ENCODE assay signal across 16 cellular contexts in the genomic region with DNA sequence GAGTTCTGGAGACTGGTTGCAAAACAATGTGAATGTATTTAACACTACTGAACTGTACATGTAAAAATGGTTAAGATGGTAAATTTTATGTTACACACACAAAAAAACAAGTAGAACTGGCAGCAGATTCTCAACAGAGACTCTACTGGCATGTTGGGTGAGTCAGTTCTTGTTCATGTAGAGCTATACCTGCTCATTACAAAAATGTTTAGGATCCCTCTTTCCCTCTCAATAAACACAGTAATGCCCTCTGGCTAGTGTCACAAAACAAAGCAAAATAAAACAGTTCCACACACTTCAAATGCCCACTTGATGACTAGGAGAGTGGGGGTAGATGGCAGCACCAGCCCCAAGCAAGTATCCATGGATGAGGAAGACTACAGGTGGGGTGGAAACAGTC. TPM values are rescaled to one million over a fixed set of nuclear protein-coding genes. Genes with fewer than 3 reads are reported as not detected.
DNase-seq lines count a peak whose midpoint lies in the region; ATAC-seq and TF ChIP-seq lines count a peak whose summit lies in the region.
"Had no signal": no experiment of that assay in that cellular context is flagged by ENCODE, and none has a peak within 500 bp of the region (broad histone marks: within the 10 kb centered on the region; RNA-seq: fewer than 3 reads in every experiment).

No MANE protein-coding gene starts in this region.

- no peaks in the 10 kb centered on the region for H3F3A ChIP-seq in PC-3 (ENCODE audit: low read length, unreplicated experiment)

- no peaks in the 10 kb centered on the region for H3K27me3 Mint-ChIP-seq in progenitor cell of endocrine pancreas
- H3K27me3 Mint-ChIP-seq: CD4-positive, alpha-beta memory T cell had no signal

- H3K36me3 Mint-ChIP-seq in progenitor cell of endocrine pancreas (ENCODE audit: insufficient read depth): peaks cover 7% of the 10 kb centered on the region

- H3K9ac ChIP-seq in PC-3 (ENCODE audit: low read length): no peak overlapping the region

- no peak overlapping the region for H3K4me3 Mint-ChIP-seq in progenitor cell of endocrine pancreas (ENCODE audit: low read depth)
- H3K4me3 Mint-ChIP-seq: CD4-positive, alpha-beta memory T cell; GM23338; H9 had no signal

- no peaks in the 10 kb centered on the region for H4K20me1 ChIP-seq in PC-3 (ENCODE audit: low read length)

- CTCF ChIA-PET in PC-3 (lab: Charles Lee): interaction anchor here (0.6 kb wide), 2 partner anchors 101 to 129 kb away, joined by 3 to 4 read pairs; partner anchors contain the start of gene PFDN5

- no peaks in the 10 kb centered on the region for H3K27me3 ChIP-seq in PC-3 (ENCODE audit: low read length)

- no peaks in the 10 kb centered on the region for H3K9me3 ChIP-seq in PC-3 (ENCODE audit: low read length)

- intact Hi-C loops in PC-3 (cut with micrococcal nuclease): no loop called here

- DNase-seq in GM13977 (ENCODE audit: low spot score) (peak; percentile 3), PC-3 (peak; percentile 66), epithelial cell of esophagus (ENCODE audit: low read depth) (peak; percentile 47), progenitor cell of endocrine pancreas (ENCODE audit: low spot score, unreplicated experiment) (no peak), NCI-H524 (lab: John Stamatoyannopoulos, UW) (no peak), NCI-H510A treated with DMSO at 0.1 percent for 48 hours (lab: John Stamatoyannopoulos, UW) (no peak)
- DNase-seq: C1 segment of cervical spinal cord; Calu3; CD4-positive, alpha-beta memory T cell; COR-L47; DMS53; DMS79 treated with DMSO at 0.1 percent for 48 hours; H9 had no signal

- H3K36me3 ChIP-seq in PC-3 (ENCODE audit: low read depth, low read length): no peaks in the 10 kb centered on the region

- no peaks in the 10 kb centered on the region for H3K4me1 Mint-ChIP-seq in progenitor cell of endocrine pancreas (ENCODE audit: low read depth)
- H3K4me1 Mint-ChIP-seq: CD4-positive, alpha-beta memory T cell had no signal

- in situ Hi-C loops in GM13977 (cut with MboI; ENCODE audit: low pct_unique_long_range_greater_than_20kb, low sequenced_read_pairs, unreplicated experiment): no loop called here

- H3K79me2 ChIP-seq in PC-3 (ENCODE audit: low read length): no peaks in the 10 kb centered on the region

- TF ChIP-seq CTCF in GM13977 (IDR thresholded peaks at IDR 0.05; ENCODE audit: extremely low read depth, insufficient read depth, missing control alignments) (no peak), PC-3 (conservative IDR thresholded peaks at IDR 0.05; ENCODE audit: low read depth, low read length) (no peak), epithelial cell of esophagus (IDR thresholded peaks at IDR 0.05; ENCODE audit: insufficient read depth, low read depth, low read length, missing control alignments) (no peak), progenitor cell of endocrine pancreas (IDR thresholded peaks at IDR 0.05; ENCODE audit: unreplicated experiment) (no peak)

- BruUV-seq in PC-3 (replicated peaks; lab: Mats Ljungman, UMichigan): no TSS peak

- no peaks in the 10 kb centered on the region for H3K9me3 Mint-ChIP-seq in progenitor cell of endocrine pancreas (ENCODE audit: low read depth)
- H3K9me3 Mint-ChIP-seq: CD4-positive, alpha-beta memory T cell; GM23338; H9 had no signal

- no peak overlapping the region for H2AFZ ChIP-seq in PC-3 (ENCODE audit: low read length)
- H2AFZ ChIP-seq: GM23338 had no signal

- ATAC-seq in PC-3: peak; percentile 58
- no peak for ATAC-seq in HG03039 (IDR thresholded peaks at IDR 0.05; ENCODE audit: unreplicated experiment)
- ATAC-seq: GM23338, HCT116 had no signal

- no peak overlapping the region for H3K4me2 ChIP-seq in PC-3 (ENCODE audit: low read length)
- H3K4me2 ChIP-seq: GM23338 had no signal

- no peak overlapping the region for H3K27ac ChIP-seq in PC-3 (ENCODE audit: low read length)

- peak overlapping the region; percentile 27 for H3K27ac Mint-ChIP-seq in progenitor cell of endocrine pancreas
- H3K27ac Mint-ChIP-seq: GM23338, H9 had no signal

- POLR2A ChIA-PET in PC-3 (lab: Charles Lee; ENCODE audit: unreplicated experiment): no interaction called here

- H3K4me3 ChIP-seq in PC-3 (ENCODE audit: low read length) (no peak overlapping the region), epithelial cell of esophagus (ENCODE audit: low read length) (no peak overlapping the region)
- H3K4me3 ChIP-seq: GM23338 had no signal

- H3K4me1 ChIP-seq in PC-3 (ENCODE audit: insufficient read depth, low read length): peaks cover 17% of the 10 kb centered on the region

- no peaks in the 10 kb centered on the region for H3K9me2 ChIP-seq in PC-3 (replicated peaks; ENCODE audit: low read length)

RNA-seq across cellular contexts. Expression of gene ZNF740, which starts 13.7 kb away (rescaled TPM):
- total RNA-seq in PC-3 (2014; rRNA removed): 12.3 and 12.8 TPM in 2 replicates
- 75.7 and 78.8 TPM in 2 replicates for total RNA-seq in progenitor cell of endocrine pancreas

RNA-seq across cellular contexts. Expression of gene CSAD, which starts 13.9 kb away (rescaled TPM):
- 21.5 and 23.8 TPM in 2 replicates for total RNA-seq in PC-3 (2014; rRNA removed)
- 58.6 and 59.0 TPM in 2 replicates for total RNA-seq in progenitor cell of endocrine pancreas

RNA-seq across cellular contexts. Expression of gene ITGB7, which starts 40.2 kb away (rescaled TPM):
- 1.9 and 3.4 TPM in 2 replicates for total RNA-seq in PC-3 (2014; rRNA removed)
- 0.29 and 0.93 TPM in 2 replicates for total RNA-seq in progenitor cell of endocrine pancreas
- total RNA-seq: GM23338 had no signal

Comparison
In these comparisons a context has a peak if more than half of its experiments do, and no peak if none do; other contexts are left out.
1. DNase-seq: peak in GM13977 (single experiment), PC-3 (single experiment) and epithelial cell of esophagus (single experiment); none in progenitor cell of endocrine pancreas (single experiment), NCI-H524 (0 of 2) and NCI-H510A treated with DMSO at 0.1 percent for 48 hours (single experiment).